Comparison of ENCODE assay signal across 8 cellular contexts in genomic region chr12:107027304-107028053, GRCh38. TPM values are rescaled to one million over a fixed set of nuclear protein-coding genes. Genes with fewer than 3 reads are reported as not detected.
DNase-seq lines count a peak whose midpoint lies in the region; ATAC-seq, FAIRE-seq and TF ChIP-seq lines count a peak whose summit lies in the region.

No MANE protein-coding gene starts in this region.

- no peak overlapping the region for H3K4me3 Mint-ChIP-seq in glutamatergic neuron (ENCODE audit: unreplicated experiment)

- H3K9me3 Mint-ChIP-seq in glutamatergic neuron (ENCODE audit: unreplicated experiment): no peaks in the 10 kb centered on the region

- no peaks in the 10 kb centered on the region for H3K36me3 Mint-ChIP-seq in glutamatergic neuron (ENCODE audit: unreplicated experiment)

- peak; percentile 99 for DNase-seq in DMS53 (lab: John Stamatoyannopoulos, UW)
- DNase-seq in NCI-H2029 treated with DMSO at 0.1 percent for 48 hours (lab: John Stamatoyannopoulos, UW): peak; percentile 68
- peak; percentile 82 for DNase-seq in brain pericyte (ENCODE audit: low read depth, low spot score)
- no peak for DNase-seq in stimulated activated naive CD8-positive, alpha-beta T cell treated with anti-CD3 and anti-CD28 coated beads, Interleukin-15, Interleukin-2, amounts not matched to agents 100 U/mL and 50 U/mL, for 24 hours
- no peak for DNase-seq in glutamatergic neuron
- no peak for DNase-seq in GDM1 (lab: John Stamatoyannopoulos, UW)

- H3K27me3 Mint-ChIP-seq in glutamatergic neuron (ENCODE audit: unreplicated experiment): peaks cover 1% of the 10 kb centered on the region

- ATAC-seq in stimulated activated naive CD8-positive, alpha-beta T cell treated with anti-CD3 and anti-CD28 coated beads, Interleukin-15, Interleukin-2, amounts not matched to agents 100 U/mL and 50 U/mL, for 24 hours: peak; percentile 95
- ATAC-seq in HG02571 (IDR thresholded peaks at IDR 0.05; ENCODE audit: unreplicated experiment): no peak

- no peak overlapping the region for H3K27ac Mint-ChIP-seq in glutamatergic neuron (ENCODE audit: unreplicated experiment)

- peak; percentile 100 for FAIRE-seq in islet of Langerhans (lab: Jason Lieb, UNC)

- H3K4me1 Mint-ChIP-seq in glutamatergic neuron (ENCODE audit: low read depth, unreplicated experiment): peaks cover 5% of the 10 kb centered on the region

- TF ChIP-seq CTCF in glutamatergic neuron (IDR thresholded peaks at IDR 0.05; ENCODE audit: partially characterized antibody, unreplicated experiment): no peak

RNA-seq across cellular contexts. Expression of gene MTERF2, which starts 40.5 kb away (rescaled TPM):
- 13.2 TPM for total RNA-seq in glutamatergic neuron (ENCODE audit: unreplicated experiment)

Comparison
In these comparisons a context has a peak if more than half of its experiments do, and no peak if none do; other contexts are left out.
1. DNase-seq: peak in DMS53 (single experiment), NCI-H2029 treated with DMSO at 0.1 percent for 48 hours (single experiment) and brain pericyte (single experiment); none in stimulated activated naive CD8-positive, alpha-beta T cell treated with anti-CD3 and anti-CD28 coated beads, Interleukin-15, Interleukin-2, amounts not matched to agents 100 U/mL and 50 U/mL, for 24 hours (single experiment), glutamatergic neuron (single experiment) and GDM1 (single experiment).